Comparison of ENCODE assay signal across 9 cellular contexts in the genomic region with DNA sequence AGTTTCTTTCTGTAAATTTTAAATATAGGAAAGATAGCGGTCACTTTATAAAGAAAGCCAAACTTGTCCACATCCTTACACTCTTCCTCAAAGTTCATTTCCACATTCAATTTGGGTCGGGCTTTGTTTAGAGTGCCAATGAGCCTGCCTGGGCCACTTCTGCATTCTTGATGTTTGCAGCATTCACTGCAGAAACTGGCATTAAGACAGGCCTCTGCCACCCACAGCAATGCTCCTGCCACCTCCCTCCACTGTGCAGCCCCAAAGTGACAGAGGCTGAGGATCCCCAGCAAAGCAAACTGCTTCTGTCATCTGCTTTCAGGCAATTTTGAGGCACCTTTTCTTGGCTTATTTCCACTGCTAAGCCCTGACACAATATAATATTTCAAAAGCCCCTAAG.
DNase-seq lines count a peak whose midpoint lies in the region; ATAC-seq and TF ChIP-seq lines count a peak whose summit lies in the region.
"Had no signal": no experiment of that assay in that cellular context is flagged by ENCODE, and none has a peak within 500 bp of the region (broad histone marks: within the 10 kb centered on the region; RNA-seq: fewer than 3 reads in every experiment).

No MANE protein-coding gene starts in this region.

- intact Hi-C loops in activated CD4-positive, alpha-beta T cell treated with anti-CD3 and anti-CD28 coated beads, Interleukin-2, amount 10 ng/mL, durations not matched to agents 24 days and 14 days (cut with micrococcal nuclease): loop anchor here (1.0 to 5.0 kb wide), 5 partner anchors 12 to 246 kb away; no protein-coding TSS in a partner anchor

- peak; percentile 71 for DNase-seq in activated CD4-positive, alpha-beta T cell treated with anti-CD3 and anti-CD28 coated beads, Interleukin-2, amount 10 ng/mL, durations not matched to agents 24 days and 14 days
- peak; percentile 74 for DNase-seq in pons (ENCODE audit: low spot score)
- no peak for DNase-seq in HFFc6

- peak; percentile 12 for TF ChIP-seq POLR2A in GM18526 (IDR thresholded peaks at IDR 0.05; ENCODE audit: extremely low read depth, insufficient read length)

- ATAC-seq in HG03064 (IDR thresholded peaks at IDR 0.05; ENCODE audit: low read depth, unreplicated experiment): peak; percentile 23
- no peak for ATAC-seq in HG02885 (IDR thresholded peaks at IDR 0.05; ENCODE audit: poor library complexity, unreplicated experiment)
- ATAC-seq in SK-N-SH treated with all-trans-retinoic acid at 6 μM for 48 hours: no peak
- no peak for ATAC-seq in GM18861 (IDR thresholded peaks at IDR 0.05; ENCODE audit: unreplicated experiment)
- ATAC-seq: Panc1 had no signal

- H3K36me3 Mint-ChIP-seq in activated CD4-positive, alpha-beta T cell treated with anti-CD3 and anti-CD28 coated beads, Interleukin-2, amount 10 ng/mL, durations not matched to agents 24 days and 14 days (ENCODE audit: low read depth): no peaks in the 10 kb centered on the region
- H3K36me3 Mint-ChIP-seq in HFFc6 (ENCODE audit: low read depth): peaks cover under 1% of the 10 kb centered on the region

- H3K27ac Mint-ChIP-seq in activated CD4-positive, alpha-beta T cell treated with anti-CD3 and anti-CD28 coated beads, Interleukin-2, amount 10 ng/mL, durations not matched to agents 24 days and 14 days: peak overlapping the region; percentile 93
- H3K27ac Mint-ChIP-seq in HFFc6: no peak overlapping the region

- H3K4me1 Mint-ChIP-seq in activated CD4-positive, alpha-beta T cell treated with anti-CD3 and anti-CD28 coated beads, Interleukin-2, amount 10 ng/mL, durations not matched to agents 24 days and 14 days: peaks cover 62% of the 10 kb centered on the region
- H3K4me1 Mint-ChIP-seq in HFFc6 (ENCODE audit: low read depth): peaks cover 69% of the 10 kb centered on the region

- TF ChIP-seq CTCF in HFFc6 (IDR thresholded peaks at IDR 0.05): no peak

- peak overlapping the region; percentile 68 for H3K4me3 Mint-ChIP-seq in activated CD4-positive, alpha-beta T cell treated with anti-CD3 and anti-CD28 coated beads, Interleukin-2, amount 10 ng/mL, durations not matched to agents 24 days and 14 days
- H3K4me3 Mint-ChIP-seq in HFFc6: no peak overlapping the region

- H3K27me3 Mint-ChIP-seq in activated CD4-positive, alpha-beta T cell treated with anti-CD3 and anti-CD28 coated beads, Interleukin-2, amount 10 ng/mL, durations not matched to agents 24 days and 14 days: no peaks in the 10 kb centered on the region
- H3K27me3 Mint-ChIP-seq in HFFc6 (ENCODE audit: insufficient read depth): peaks cover 1% of the 10 kb centered on the region; the same call in 1 of the 2 replicates

- H3K9me3 Mint-ChIP-seq in activated CD4-positive, alpha-beta T cell treated with anti-CD3 and anti-CD28 coated beads, Interleukin-2, amount 10 ng/mL, durations not matched to agents 24 days and 14 days: peaks cover under 1% of the 10 kb centered on the region
- H3K9me3 Mint-ChIP-seq in HFFc6: no peaks in the 10 kb centered on the region

TF ChIP-seq in SK-N-SH treated with all-trans-retinoic acid at 6 μM for 48 hours, 23 proteins besides CTCF, POLR2A, EP300 and RAD21:
- TF ChIP-seq ZFP3 (CRISPR knock-in tag; IDR thresholded peaks at IDR 0.05): no peak
- no peak for TF ChIP-seq GLIS3 (CRISPR knock-in tag; IDR thresholded peaks at IDR 0.05)
- TF ChIP-seq, protein P1, sequence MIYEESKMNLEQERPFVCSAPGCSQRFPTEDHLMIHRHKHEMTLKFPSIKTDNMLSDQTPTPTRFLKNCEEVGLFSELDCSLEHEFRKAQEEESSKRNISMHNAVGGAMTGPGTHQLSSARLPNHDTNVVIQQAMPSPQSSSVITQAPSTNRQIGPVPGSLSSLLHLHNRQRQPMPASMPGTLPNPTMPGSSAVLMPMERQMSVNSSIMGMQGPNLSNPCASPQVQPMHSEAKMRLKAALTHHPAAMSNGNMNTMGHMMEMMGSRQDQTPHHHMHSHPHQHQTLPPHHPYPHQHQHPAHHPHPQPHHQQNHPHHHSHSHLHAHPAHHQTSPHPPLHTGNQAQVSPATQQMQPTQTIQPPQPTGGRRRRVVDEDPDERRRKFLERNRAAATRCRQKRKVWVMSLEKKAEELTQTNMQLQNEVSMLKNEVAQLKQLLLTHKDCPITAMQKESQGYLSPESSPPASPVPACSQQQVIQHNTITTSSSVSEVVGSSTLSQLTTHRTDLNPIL (CRISPR knock-in tag; IDR thresholded peaks at IDR 0.05; ENCODE audit: low read depth): no peak
- TF ChIP-seq BACH2 (CRISPR knock-in tag; IDR thresholded peaks at IDR 0.05; ENCODE audit: borderline replicate concordance): no peak
- TF ChIP-seq ZFP30 (CRISPR knock-in tag; IDR thresholded peaks at IDR 0.05): no peak
- TF ChIP-seq CSDC2 (CRISPR knock-in tag; IDR thresholded peaks at IDR 0.05): no peak
- TF ChIP-seq ESRRG (CRISPR knock-in tag; IDR thresholded peaks at IDR 0.05): no peak
- no peak for TF ChIP-seq ZNF8 (CRISPR knock-in tag; IDR thresholded peaks at IDR 0.05)
- no peak for TF ChIP-seq TCF4 (CRISPR knock-in tag; IDR thresholded peaks at IDR 0.05; ENCODE audit: borderline replicate concordance)
- no peak for TF ChIP-seq RARB (CRISPR knock-in tag; IDR thresholded peaks at IDR 0.05)
- TF ChIP-seq ZNF70 (CRISPR knock-in tag; IDR thresholded peaks at IDR 0.05): no peak
- TF ChIP-seq, protein P2, sequence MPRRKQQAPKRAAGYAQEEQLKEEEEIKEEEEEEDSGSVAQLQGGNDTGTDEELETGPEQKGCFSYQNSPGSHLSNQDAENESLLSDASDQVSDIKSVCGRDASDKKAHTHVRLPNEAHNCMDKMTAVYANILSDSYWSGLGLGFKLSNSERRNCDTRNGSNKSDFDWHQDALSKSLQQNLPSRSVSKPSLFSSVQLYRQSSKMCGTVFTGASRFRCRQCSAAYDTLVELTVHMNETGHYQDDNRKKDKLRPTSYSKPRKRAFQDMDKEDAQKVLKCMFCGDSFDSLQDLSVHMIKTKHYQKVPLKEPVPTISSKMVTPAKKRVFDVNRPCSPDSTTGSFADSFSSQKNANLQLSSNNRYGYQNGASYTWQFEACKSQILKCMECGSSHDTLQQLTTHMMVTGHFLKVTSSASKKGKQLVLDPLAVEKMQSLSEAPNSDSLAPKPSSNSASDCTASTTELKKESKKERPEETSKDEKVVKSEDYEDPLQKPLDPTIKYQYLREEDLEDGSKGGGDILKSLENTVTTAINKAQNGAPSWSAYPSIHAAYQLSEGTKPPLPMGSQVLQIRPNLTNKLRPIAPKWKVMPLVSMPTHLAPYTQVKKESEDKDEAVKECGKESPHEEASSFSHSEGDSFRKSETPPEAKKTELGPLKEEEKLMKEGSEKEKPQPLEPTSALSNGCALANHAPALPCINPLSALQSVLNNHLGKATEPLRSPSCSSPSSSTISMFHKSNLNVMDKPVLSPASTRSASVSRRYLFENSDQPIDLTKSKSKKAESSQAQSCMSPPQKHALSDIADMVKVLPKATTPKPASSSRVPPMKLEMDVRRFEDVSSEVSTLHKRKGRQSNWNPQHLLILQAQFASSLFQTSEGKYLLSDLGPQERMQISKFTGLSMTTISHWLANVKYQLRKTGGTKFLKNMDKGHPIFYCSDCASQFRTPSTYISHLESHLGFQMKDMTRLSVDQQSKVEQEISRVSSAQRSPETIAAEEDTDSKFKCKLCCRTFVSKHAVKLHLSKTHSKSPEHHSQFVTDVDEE (CRISPR knock-in tag; IDR thresholded peaks at IDR 0.05): no peak
- no peak for TF ChIP-seq ZC3H10 (CRISPR knock-in tag; IDR thresholded peaks at IDR 0.05)
- TF ChIP-seq SNAI2 (CRISPR knock-in tag; IDR thresholded peaks at IDR 0.05): no peak
- TF ChIP-seq TOX (CRISPR knock-in tag; IDR thresholded peaks at IDR 0.05; ENCODE audit: borderline replicate concordance): no peak
- no peak for TF ChIP-seq ARNTL (CRISPR knock-in tag; IDR thresholded peaks at IDR 0.05; ENCODE audit: borderline replicate concordance, low read depth)
- TF ChIP-seq OSR1 (CRISPR knock-in tag; IDR thresholded peaks at IDR 0.05): no peak
- TF ChIP-seq ISL1 (CRISPR knock-in tag; IDR thresholded peaks at IDR 0.05): no peak
